8 cellular contexts compared by ENCODE assay signal in genomic region chr1:25619101-25619890, GRCh38. TPM values are rescaled to one million over a fixed set of nuclear protein-coding genes. Genes with fewer than 3 reads are reported as not detected.
DNase-seq lines count a peak whose midpoint lies in the region; ATAC-seq and TF ChIP-seq lines count a peak whose summit lies in the region.

No MANE protein-coding gene starts in this region.

- peak; percentile 76 for TF ChIP-seq CTCF in AG09309 (IDR thresholded peaks at IDR 0.05; ENCODE audit: control insufficient read depth, insufficient read depth, low read depth, low read length, missing control alignments)
- TF ChIP-seq CTCF in astrocyte of the spinal cord (IDR thresholded peaks at IDR 0.05; ENCODE audit: low read depth, low read length), result peak; percentile 86

- DNase-seq in AG09309 (ENCODE audit: low read depth) (no peak), H7 (peak; percentile 88), SJCRH30 (peak; percentile 76 to 87), astrocyte of the spinal cord (ENCODE audit: low read depth, low spot score) (no peak), iPS-NIHi7 (ENCODE audit: extremely low spot score) (peak; percentile 87)
- peak; percentile 39 to 42 for DNase-seq in stimulated activated CD4-positive, alpha-beta T cell treated with anti-CD3 and anti-CD28 coated beads, Interleukin-1b, Interleukin-23, amount 100 ng/mL, for 4 hours (ENCODE audit: low read depth in 2 of 2)

- H3K4me3 ChIP-seq in AG09309 (ENCODE audit: control insufficient read depth, low read depth, low read length) (no peak overlapping the region), H7 (ENCODE audit: insufficient read depth, low read depth, low read length) (no peak overlapping the region), SJCRH30 (peak overlapping the region; percentile 97), astrocyte of the spinal cord (ENCODE audit: low read depth, low read length) (no peak overlapping the region)

- H3K36me3 ChIP-seq in H7 (replicated peaks; ENCODE audit: control insufficient read depth, insufficient read depth, low read length) (no peaks in the 10 kb centered on the region), SJCRH30 (peaks cover 8% of the 10 kb centered on the region; the same call in 1 of the 2 replicates)

- ATAC-seq in HG02852 (IDR thresholded peaks at IDR 0.05; ENCODE audit: unreplicated experiment) (no peak), HG03354 (IDR thresholded peaks at IDR 0.05; ENCODE audit: poor library complexity, severe bottlenecking, unreplicated experiment) (no peak)

- no peaks in the 10 kb centered on the region for H3K9me3 ChIP-seq in SJCRH30 (replicated peaks)

- peaks cover 20% of the 10 kb centered on the region for H3K27me3 ChIP-seq in H7 (ENCODE audit: control insufficient read depth, insufficient read depth, low read length)
- H3K27me3 ChIP-seq in SJCRH30, result no peaks in the 10 kb centered on the region

- in situ Hi-C loops in astrocyte of the spinal cord (cut with HindIII; ENCODE audit: low sequenced_read_pairs), result no loop called here

- H3K4me1 ChIP-seq in SJCRH30, result peaks cover 12% of the 10 kb centered on the region

- H3K27ac ChIP-seq in SJCRH30, result peak overlapping the region; percentile 87

RNA-seq across cellular contexts. Expression of gene MAN1C1, which starts 2.7 kb away (rescaled TPM):
- total RNA-seq in H7 (2014; rRNA removed; shearing (Covaris generic)), result 19.5 and 25.6 TPM in 2 replicates
- total RNA-seq in SJCRH30 (2014; rRNA removed; shearing (Covaris generic)), result 73.9 and 74.6 TPM in 2 replicates

Comparison
In these comparisons a context has a peak if more than half of its experiments do, and no peak if none do; other contexts are left out.
1. DNase-seq: peak in H7 (single experiment), SJCRH30 (2 of 2), iPS-NIHi7 (single experiment) and stimulated activated CD4-positive, alpha-beta T cell treated with anti-CD3 and anti-CD28 coated beads, Interleukin-1b, Interleukin-23, amount 100 ng/mL, for 4 hours (2 of 2); none in AG09309 (single experiment) and astrocyte of the spinal cord (single experiment).